Comparison of ENCODE assay signal across 8 cellular contexts in the genomic region with DNA sequence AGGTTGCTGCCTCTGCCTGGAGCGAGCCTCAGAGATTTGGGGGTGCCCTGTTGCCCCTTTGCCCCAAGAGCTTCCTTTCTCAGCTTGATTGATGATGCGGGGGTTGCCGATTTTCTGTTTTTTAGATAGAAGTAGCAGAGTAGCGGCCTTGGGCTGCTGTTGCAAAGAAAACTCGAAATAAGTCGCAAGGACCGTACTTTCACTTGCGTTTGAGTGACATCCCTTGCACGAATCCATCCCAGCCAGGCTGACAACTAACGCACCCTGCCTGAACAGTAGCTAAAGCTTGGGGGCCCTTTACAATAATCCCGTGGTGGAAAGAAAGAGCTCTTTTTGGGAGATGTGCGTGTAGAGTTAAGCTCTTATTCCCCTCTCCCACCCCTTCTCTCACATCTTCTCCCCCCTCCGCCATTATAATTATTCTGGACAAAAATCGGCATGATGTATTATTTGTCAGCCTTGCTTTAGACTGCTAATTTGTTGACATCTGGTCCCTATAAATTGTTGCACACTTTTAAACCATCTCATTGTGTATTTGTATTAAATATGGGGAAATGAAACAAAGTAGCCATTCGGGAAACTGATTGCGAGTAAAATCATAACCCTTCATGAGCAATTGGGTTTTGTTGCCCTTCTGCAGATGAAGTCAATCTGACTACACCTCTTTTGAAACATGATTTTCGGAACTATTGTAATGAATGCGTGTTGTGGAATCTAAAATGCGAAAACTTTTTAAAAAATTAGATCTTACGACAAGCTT. TPM values are rescaled to one million over a fixed set of nuclear protein-coding genes. Genes with fewer than 3 reads are reported as not detected.
A peak's percentile ranks its signal among the peaks of the same experiment; 100 is the strongest.
DNase-seq lines count a peak whose midpoint lies in the region; ATAC-seq and TF ChIP-seq lines count a peak whose summit lies in the region.

No MANE protein-coding gene starts in this region.

- H3K79me2 ChIP-seq in KMS-11 (ENCODE audit: insufficient read depth, low read depth) (peaks cover 56% of the 10 kb centered on the region), fibroblast of lung (ENCODE audit: control insufficient read depth, insufficient read depth, low read length) (peaks cover 56% of the 10 kb centered on the region)

- CTCF ChIA-PET in GM10248 (lab: Yijun Ruan, JAX), result interaction anchor here (0.9 to 4.4 kb wide), 10 partner anchors 9 to 194 kb away, joined by 3 to 44 read pairs (median 6); no protein-coding TSS in a partner anchor

- H2AFZ ChIP-seq in KMS-11 (ENCODE audit: low read depth) (0 out of 2 replicates have a peak overlapping the region, but pooled peaks have one; percentile 32), fibroblast of lung (ENCODE audit: low read length) (no peak overlapping the region), neuron (ENCODE audit: low read depth, low read length) (peak overlapping the region; percentile 13)

- H4K20me1 ChIP-seq in KMS-11 (ENCODE audit: insufficient read depth) (peaks cover 52% of the 10 kb centered on the region), fibroblast of lung (ENCODE audit: control insufficient read depth, extremely low read depth, insufficient read depth, low read length) (no peaks in the 10 kb centered on the region)

- TF ChIP-seq CTCF in GM10248 (IDR thresholded peaks at IDR 0.05; ENCODE audit: control extremely low read depth, extremely low read depth, low read depth, missing control alignments) (no peak), KMS-11 (conservative IDR thresholded peaks at IDR 0.05; ENCODE audit: low read depth, low read length) (no peak), fibroblast of lung (conservative IDR thresholded peaks at IDR 0.05 in 1 of 2, IDR thresholded peaks at IDR 0.05 in 1 of 2; ENCODE audit: low read depth in 1 of 2, low read length in 2 of 2) (no peak), upper lobe of right lung (IDR thresholded peaks at IDR 0.05) (no peak)

- H3K9me3 ChIP-seq in fibroblast of lung (ENCODE audit: control insufficient read depth, insufficient read depth, low read depth, low read length) (no peaks in the 10 kb centered on the region), neuron (ENCODE audit: low read length) (no peaks in the 10 kb centered on the region), upper lobe of right lung (no peaks in the 10 kb centered on the region)

- intact Hi-C loops in upper lobe of right lung (cut with DNase I), result no loop called here

- DNase-seq in GM10248 (ENCODE audit: extremely low spot score) (peak; percentile 33), fibroblast of lung (ENCODE audit: low read depth in 2 of 2) (peak; percentile 24 to 37), upper lobe of right lung (no peak)
- DNase-seq in activated CD8-positive, alpha-beta memory T cell treated with anti-CD3 and anti-CD28 coated beads, Interleukin-2, amount 50 U/mL, for 4 hours, result peak; percentile 24

- H3K36me3 ChIP-seq in KMS-11 (ENCODE audit: insufficient read depth), result no peaks in the 10 kb centered on the region
- no peaks in the 10 kb centered on the region for H3K36me3 ChIP-seq in fibroblast of lung (ENCODE audit: control insufficient read depth, insufficient read depth, low read length)
- H3K36me3 ChIP-seq in neuron (ENCODE audit: insufficient read depth, low read length), result no peaks in the 10 kb centered on the region
- H3K36me3 ChIP-seq in upper lobe of right lung, result no peaks in the 10 kb centered on the region

- H3K27me3 ChIP-seq in KMS-11 (ENCODE audit: insufficient read depth, low read depth) (no peaks in the 10 kb centered on the region), fibroblast of lung (ENCODE audit: control insufficient read depth, insufficient read depth, low read length) (no peaks in the 10 kb centered on the region), neuron (ENCODE audit: insufficient read depth, low read length) (no peaks in the 10 kb centered on the region), upper lobe of right lung (no peaks in the 10 kb centered on the region)

- ATAC-seq in GM21723 (IDR thresholded peaks at IDR 0.05; ENCODE audit: unreplicated experiment) (peak; percentile 45), upper lobe of right lung (peak; percentile 31), HG03469 (IDR thresholded peaks at IDR 0.05; ENCODE audit: unreplicated experiment) (no peak)

- H3K27ac ChIP-seq in KMS-11 (peak overlapping the region; percentile 62), fibroblast of lung (ENCODE audit: insufficient read depth, low read length) (peak overlapping the region; percentile 79), upper lobe of right lung (peak overlapping the region; percentile 89)

- POLR2A ChIA-PET in GM10248 (lab: Yijun Ruan, JAX), result interaction anchor here (1.1 kb wide), 1 partner anchor 45 kb away, joined by 3 read pairs; no protein-coding TSS in a partner anchor

- H3K9ac ChIP-seq in KMS-11, result peak overlapping the region; percentile 84
- peak overlapping the region; percentile 88 for H3K9ac ChIP-seq in fibroblast of lung (ENCODE audit: insufficient read depth, low read length)

- H3K4me2 ChIP-seq in KMS-11, result peak overlapping the region; percentile 86
- H3K4me2 ChIP-seq in fibroblast of lung (ENCODE audit: extremely low read depth, insufficient read depth, low read length), result peak overlapping the region; percentile 88

- H3K4me1 ChIP-seq in KMS-11 (ENCODE audit: low read depth, poor library complexity, severe bottlenecking), result peaks cover 29% of the 10 kb centered on the region
- peaks cover 5% of the 10 kb centered on the region for H3K4me1 ChIP-seq in fibroblast of lung (ENCODE audit: control insufficient read depth, extremely low read depth, insufficient read depth, low read length)
- peaks cover 14% of the 10 kb centered on the region for H3K4me1 ChIP-seq in neuron (ENCODE audit: insufficient read depth, low read length)
- peaks cover 25% of the 10 kb centered on the region for H3K4me1 ChIP-seq in upper lobe of right lung

- H3K4me3 ChIP-seq in KMS-11 (IDR thresholded peaks at IDR 0.05; ENCODE audit: insufficient read depth, low read depth, low read length) (peak overlapping the region; percentile 58), fibroblast of lung (replicated peaks in 1 of 4; ENCODE audit: control extremely low read depth in 1 of 4, insufficient read depth in 1 of 4, low read depth in 3 of 4, low read length in 4 of 4) (peak overlapping the region; percentile 79 to 90 (median 80)), neuron (ENCODE audit: low read length) (peak overlapping the region; percentile 76), upper lobe of right lung (peak overlapping the region; percentile 93)

RNA-seq across cellular contexts. Expression of gene USP10, which starts 0.9 kb away (rescaled TPM):
- total RNA-seq in fibroblast of lung (31.8 and 48.6 TPM in 2 replicates), upper lobe of right lung (59.6 TPM)
- polyA plus RNA-seq in fibroblast of lung, result 59.1 and 70.2 TPM in 2 replicates
- 62.9 and 68.5 TPM in 2 replicates for polyA plus RNA-seq in fibroblast of lung (2012)
- polyA minus RNA-seq in fibroblast of lung (ENCODE audit: low replicate concordance), result 261 and 483 TPM in 2 replicates

RNA-seq across cellular contexts. Expression of gene KLHL36, which starts 52.4 kb away (rescaled TPM):
- 71.9 and 83.1 TPM in 2 replicates for total RNA-seq in fibroblast of lung
- 26.6 and 29.7 TPM in 2 replicates for polyA plus RNA-seq in fibroblast of lung
- 26.5 and 26.7 TPM in 2 replicates for polyA plus RNA-seq in fibroblast of lung (2012)
- polyA minus RNA-seq in fibroblast of lung (ENCODE audit: low replicate concordance), result 65.6 and 66.2 TPM in 2 replicates
- 56.3 TPM for total RNA-seq in upper lobe of right lung
